1 cellular context compared by ENCODE assay signal in the genomic region with DNA sequence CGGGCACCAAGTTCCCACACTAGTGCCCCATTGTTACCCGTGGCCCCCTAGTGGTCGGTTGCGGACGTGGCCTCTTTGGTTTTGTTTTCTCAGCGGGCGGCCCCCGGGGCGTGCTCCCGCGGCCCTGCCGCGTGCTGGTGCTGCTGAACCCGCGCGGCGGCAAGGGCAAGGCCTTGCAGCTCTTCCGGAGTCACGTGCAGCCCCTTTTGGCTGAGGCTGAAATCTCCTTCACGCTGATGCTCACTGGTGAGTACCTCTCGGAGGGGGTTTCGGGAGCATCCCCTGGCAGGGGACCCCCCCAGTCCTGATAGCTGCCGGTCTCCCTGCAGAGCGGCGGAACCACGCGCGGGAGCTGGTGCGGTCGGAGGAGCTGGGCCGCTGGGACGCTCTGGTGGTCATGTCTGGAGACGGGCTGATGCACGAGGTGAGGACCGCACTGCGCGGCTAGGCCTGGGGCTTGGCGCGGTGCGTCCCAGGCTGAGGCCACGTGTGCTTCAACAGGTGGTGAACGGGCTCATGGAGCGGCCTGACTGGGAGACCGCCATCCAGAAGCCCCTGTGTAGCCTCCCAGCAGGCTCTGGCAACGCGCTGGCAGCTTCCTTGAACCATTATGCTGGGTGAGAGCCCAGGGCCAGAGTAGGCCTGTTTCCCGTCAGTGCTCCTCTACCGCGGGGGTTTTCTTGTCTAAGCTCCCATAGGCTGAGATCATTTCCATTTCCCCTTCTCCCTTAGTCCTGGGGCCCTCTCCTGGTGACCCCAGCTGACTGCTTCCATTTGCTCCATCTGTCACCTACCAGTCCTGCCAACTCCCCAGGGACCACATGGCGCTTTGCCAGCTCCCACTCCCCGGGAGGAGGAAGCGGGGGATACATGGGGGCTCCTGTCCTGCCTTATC.
A peak's percentile ranks its signal among the peaks of the same experiment; 100 is the strongest.
TF ChIP-seq lines count a peak whose summit lies in the region.

No MANE protein-coding gene starts in this region.

TF ChIP-seq in IMR-90, 13 proteins besides CTCF, POLR2A, EP300 and RAD21:
- TF ChIP-seq SMC3 (IDR thresholded peaks at IDR 0.05; ENCODE audit: low read depth, low read length): peak; percentile 58
- no peak for TF ChIP-seq MAFK (IDR thresholded peaks at IDR 0.05; ENCODE audit: low read depth, low read length)
- TF ChIP-seq, protein P1, sequence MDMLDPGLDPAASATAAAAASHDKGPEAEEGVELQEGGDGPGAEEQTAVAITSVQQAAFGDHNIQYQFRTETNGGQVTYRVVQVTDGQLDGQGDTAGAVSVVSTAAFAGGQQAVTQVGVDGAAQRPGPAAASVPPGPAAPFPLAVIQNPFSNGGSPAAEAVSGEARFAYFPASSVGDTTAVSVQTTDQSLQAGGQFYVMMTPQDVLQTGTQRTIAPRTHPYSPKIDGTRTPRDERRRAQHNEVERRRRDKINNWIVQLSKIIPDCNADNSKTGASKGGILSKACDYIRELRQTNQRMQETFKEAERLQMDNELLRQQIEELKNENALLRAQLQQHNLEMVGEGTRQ (IDR thresholded peaks at IDR 0.05; ENCODE audit: low read depth, low read length): peak; percentile 72; the same call in 1 of the 2 replicates
- TF ChIP-seq MXI1 (IDR thresholded peaks at IDR 0.05; ENCODE audit: borderline replicate concordance, low read depth, low read length): peak; percentile 51; the same call in 1 of the 2 replicates
- peak; percentile 50; the same call in 1 of the 2 replicates for TF ChIP-seq MAZ (IDR thresholded peaks at IDR 0.05; ENCODE audit: borderline replicate concordance, low read depth, low read length)
- peak; percentile 83 for TF ChIP-seq BHLHE40 (IDR thresholded peaks at IDR 0.05; ENCODE audit: low read depth, low read length)
TF ChIP-seq in IMR-90: peak in this region for 5.
